ENCODE assay signal across 8 cellular contexts in genomic region chr1:17436380-17437174, GRCh38. TPM values are rescaled to one million over a fixed set of nuclear protein-coding genes. Genes with fewer than 3 reads are reported as not detected.
A peak's percentile ranks its signal among the peaks of the same experiment; 100 is the strongest.
DNase-seq lines count a peak whose midpoint lies in the region; ATAC-seq and TF ChIP-seq lines count a peak whose summit lies in the region.

No MANE protein-coding gene starts in this region.

- H3K4me1 ChIP-seq in A673 (ENCODE audit: insufficient read depth, low read length, poor library complexity, severe bottlenecking) (peaks cover 25% of the 10 kb centered on the region), mucosa of rectum (ENCODE audit: control insufficient read depth in 2 of 2, insufficient read depth in 2 of 2, low read length in 2 of 2) (peaks cover 17 to 18% of the 10 kb centered on the region in 2 donors)

- peak overlapping the region; percentile 69 to 89 (median 82) for H3K4me3 Mint-ChIP-seq in IgD-negative memory B cell

- TSS peak; percentile 28 for BruUV-seq in A673 (replicated peaks; lab: Mats Ljungman, UMichigan)

- H3K27me3 Mint-ChIP-seq in IgD-negative memory B cell = no peaks in the 10 kb centered on the region

- peak overlapping the region; percentile 39 for H3K27ac ChIP-seq in A673 (ENCODE audit: low read depth, low read length, poor library complexity, severe bottlenecking)
- peak overlapping the region in 1 of 2 donors; percentile 32 for H3K27ac ChIP-seq in mucosa of rectum (ENCODE audit: low read depth in 2 of 2, low read length in 2 of 2)

- ATAC-seq in HG02623 (IDR thresholded peaks at IDR 0.05; ENCODE audit: unreplicated experiment) = no peak

- H3K27me3 ChIP-seq in A673 (replicated peaks; ENCODE audit: insufficient read depth, low read depth, low read length, poor library complexity) = no peaks in the 10 kb centered on the region
- peaks cover 0 to 3% of the 10 kb centered on the region in 2 donors for H3K27me3 ChIP-seq in mucosa of rectum (ENCODE audit: control insufficient read depth in 2 of 2, insufficient read depth in 2 of 2, low read length in 2 of 2)

- H3K36me3 Mint-ChIP-seq in IgD-negative memory B cell = no peaks in the 10 kb centered on the region

- POLR2A ChIA-PET in A673 (lab: Charles Lee; ENCODE audit: low non-redundant PET) = interaction anchor here (0.6 to 0.7 kb wide), 2 partner anchors 54 to 855 kb away, joined by 3 to 4 read pairs; no protein-coding TSS in a partner anchor

- H3K9me3 Mint-ChIP-seq in IgD-negative memory B cell = no peaks in the 10 kb centered on the region

- intact Hi-C loops in A673 (cut with micrococcal nuclease; ENCODE audit: unreplicated experiment) = no loop called here

- peaks cover 45% of the 10 kb centered on the region for H3K36me3 ChIP-seq in A673 (ENCODE audit: insufficient read depth, low read length, poor library complexity, severe bottlenecking)
- H3K36me3 ChIP-seq in mucosa of rectum (ENCODE audit: control insufficient read depth in 2 of 2, insufficient read depth in 2 of 2, low read length in 2 of 2) = peaks cover 7 to 8% of the 10 kb centered on the region in 2 donors

- peak overlapping the region; percentile 95 for H3K4me3 ChIP-seq in A673 (ENCODE audit: low read depth, low read length, poor library complexity, severe bottlenecking)
- peak overlapping the region; percentile 76 to 82 for H3K4me3 ChIP-seq in mucosa of rectum (ENCODE audit: low read length in 2 of 2)

- CTCF ChIA-PET in A673 (lab: Charles Lee) = interaction anchor here (1.2 kb wide), 1 partner anchor 34 kb away, joined by 6 read pairs; no protein-coding TSS in a partner anchor

- peaks cover 39 to 59% (median 52%) of the 10 kb centered on the region in 3 donors for H3K4me1 Mint-ChIP-seq in IgD-negative memory B cell

- TF ChIP-seq CTCF in A673 (conservative IDR thresholded peaks at IDR 0.05; ENCODE audit: low read depth, low read length) = no peak

- H3K9ac ChIP-seq in mucosa of rectum (ENCODE audit: low read depth in 1 of 2, low read length in 2 of 2) = peak overlapping the region; percentile 48 to 60

- H3K27ac Mint-ChIP-seq in IgD-negative memory B cell = peak overlapping the region; percentile 86 to 97 (median 95)

- H3K9me3 ChIP-seq in A673 (ENCODE audit: low read depth, low read length, poor library complexity, severe bottlenecking) = no peaks in the 10 kb centered on the region
- H3K9me3 ChIP-seq in mucosa of rectum (ENCODE audit: control insufficient read depth in 2 of 2, low read length in 2 of 2) = no peaks in the 10 kb centered on the region

- DNase-seq in A673 (ENCODE audit: low spot score) (no peak), cerebellar cortex (ENCODE audit: low spot score) (peak; percentile 20), COLO668 (lab: John Stamatoyannopoulos, UW; ENCODE audit: unreplicated experiment) (no peak), NCI-H1417 treated with DMSO at 0.1 percent for 48 hours (lab: John Stamatoyannopoulos, UW) (no peak), SKM-1 (lab: John Stamatoyannopoulos, UW; ENCODE audit: unreplicated experiment) (no peak)

RNA-seq across cellular contexts. Expression of gene RCC2, which starts 2.9 kb away (rescaled TPM):
- total RNA-seq in A673 (2021) = 180 and 182 TPM in 2 replicates
- polyA plus RNA-seq in IgD-negative memory B cell = 16.3 TPM
